Comparison of ENCODE assay signal across 12 cellular contexts in the genomic region with DNA sequence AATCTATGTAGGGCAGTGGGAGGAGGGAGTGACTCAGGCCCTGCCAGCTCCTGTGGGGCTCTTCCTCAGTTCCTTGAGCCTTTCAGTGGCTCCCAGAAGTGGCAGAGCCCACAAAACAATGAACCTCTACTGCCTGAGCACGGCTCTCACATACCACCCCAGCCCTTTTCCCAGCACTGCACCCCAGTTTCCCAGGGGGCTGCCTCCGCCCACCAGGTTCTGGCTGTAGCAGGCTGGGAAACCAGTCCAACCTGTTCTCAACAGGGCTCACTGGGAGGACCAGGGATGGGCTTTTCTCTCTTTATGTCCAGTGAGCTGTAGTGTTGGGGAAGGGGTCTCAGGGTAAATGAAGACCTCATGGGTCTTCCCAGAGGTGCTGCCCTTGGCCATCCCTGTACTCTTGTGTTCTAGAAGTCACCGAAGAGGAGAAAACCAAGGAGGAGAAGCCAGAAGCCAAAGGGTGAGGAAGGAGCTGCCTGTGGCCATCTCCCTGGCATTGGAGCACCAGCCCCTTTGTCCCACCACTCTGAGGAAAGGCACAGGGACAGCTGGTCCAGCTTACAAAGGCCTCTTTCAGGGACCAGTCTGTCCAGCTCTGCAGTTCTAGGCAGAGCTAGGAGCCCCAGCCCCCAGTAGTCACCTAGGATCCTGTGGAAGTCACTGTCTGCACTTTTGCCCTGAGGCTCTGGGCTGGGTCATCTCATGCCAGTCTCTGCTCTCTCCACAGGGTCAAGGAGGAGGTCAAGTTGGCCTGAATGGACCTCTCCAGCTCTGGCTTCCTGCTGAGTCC. TPM values are rescaled to one million over a fixed set of nuclear protein-coding genes. Genes with fewer than 3 reads are reported as not detected.
DNase-seq lines count a peak whose midpoint lies in the region; ATAC-seq and TF ChIP-seq lines count a peak whose summit lies in the region.
"Had no signal": no experiment of that assay in that cellular context is flagged by ENCODE, and none has a peak within 500 bp of the region (broad histone marks: within the 10 kb centered on the region; RNA-seq: fewer than 3 reads in every experiment).

No MANE protein-coding gene starts in this region.

- peaks cover 35% of the 10 kb centered on the region for H3K79me2 ChIP-seq in neural progenitor cell (ENCODE audit: low read depth)

- no peaks in the 10 kb centered on the region for H3K27me3 Mint-ChIP-seq in CD4-positive, alpha-beta T cell
- peaks cover 31% of the 10 kb centered on the region for H3K27me3 Mint-ChIP-seq in neural progenitor cell (ENCODE audit: insufficient read depth, low read depth)

- CTCF ChIA-PET in CD4-positive, alpha-beta T cell (lab: Charles Lee), result interaction anchor here (1.6 to 2.0 kb wide), 3 partner anchors 40 to 92 kb away, joined by 5 to 6 read pairs (median 5); no protein-coding TSS in a partner anchor

- H3K27ac Mint-ChIP-seq in CD4-positive, alpha-beta T cell, result peak overlapping the region; percentile 59
- H3K27ac Mint-ChIP-seq in neural progenitor cell, result peak overlapping the region; percentile 18

- no peak overlapping the region for H3K4me2 ChIP-seq in neural progenitor cell

- no peak overlapping the region for H3K27ac ChIP-seq in CD4-positive, alpha-beta T cell (ENCODE audit: low read depth, low read length)
- H3K27ac ChIP-seq in caudate nucleus (ENCODE audit: low read depth, low read length) (peak overlapping the region; percentile 79), neural progenitor cell (peak overlapping the region; percentile 77), body of pancreas (no peak overlapping the region), spleen (peak overlapping the region in 4 of 8 donors; percentile 4 to 91 (median 22))
- H3K27ac ChIP-seq: ovary had no signal

- no peak for TF ChIP-seq POLR2A in body of pancreas (IDR thresholded peaks at IDR 0.05)
- TF ChIP-seq POLR2A in spleen (IDR thresholded peaks at IDR 0.05), result no peak

- H2AFZ ChIP-seq in neural progenitor cell (replicated peaks), result no peak overlapping the region

- POLR2A ChIA-PET in CD4-positive, alpha-beta T cell (lab: Charles Lee), result interaction anchor here (0.6 to 2.4 kb wide), 7 partner anchors 10 to 92 kb away, joined by 3 to 17 read pairs (median 5); a partner anchor contains a TSS

- WGBS in body of pancreas, 2 donors, result 83 to 100% methylated on average over 1 to 3 of the region's 3 CpGs
- 70 to 90% (median 86%) methylated on average over 1 to 3 of the region's 3 CpGs for WGBS in spleen, 5 donors

- H3K4me1 Mint-ChIP-seq in CD4-positive, alpha-beta T cell (ENCODE audit: low read depth), result peaks cover 41% of the 10 kb centered on the region
- peaks cover 31% of the 10 kb centered on the region for H3K4me1 Mint-ChIP-seq in neural progenitor cell

- H3K4me1 ChIP-seq in neural progenitor cell (peaks cover 24% of the 10 kb centered on the region), body of pancreas (peaks cover 14% of the 10 kb centered on the region), spleen (peaks cover 25 to 53% (median 38%) of the 10 kb centered on the region in 6 donors)

- H3K4me3 Mint-ChIP-seq in CD4-positive, alpha-beta T cell, result peak overlapping the region; percentile 54
- peak overlapping the region; percentile 52 for H3K4me3 Mint-ChIP-seq in neural progenitor cell

- H4K20me1 ChIP-seq in neural progenitor cell (ENCODE audit: low read depth), result peaks cover 64% of the 10 kb centered on the region

- peaks cover 67% of the 10 kb centered on the region for H3F3A ChIP-seq in neural progenitor cell (ENCODE audit: low read depth)

- H3K36me3 ChIP-seq in neural progenitor cell, result peaks cover 6% of the 10 kb centered on the region
- peaks cover 5 to 20% of the 10 kb centered on the region in 2 donors for H3K36me3 ChIP-seq in body of pancreas (replicated peaks in 1 of 2; ENCODE audit: insufficient read depth in 1 of 2, low read depth in 2 of 2)
- peaks cover 3 to 71% (median 55%) of the 10 kb centered on the region in 6 donors for H3K36me3 ChIP-seq in spleen
- H3K36me3 ChIP-seq: ovary had no signal

- H3K27me3 ChIP-seq in CD4-positive, alpha-beta T cell (ENCODE audit: control insufficient read depth, insufficient read depth, low read length), result no peaks in the 10 kb centered on the region
- H3K27me3 ChIP-seq in neural progenitor cell, result peaks cover 7% of the 10 kb centered on the region
- no peaks in the 10 kb centered on the region for H3K27me3 ChIP-seq in body of pancreas
- peaks cover 0 to 4% (median 0%) of the 10 kb centered on the region in 7 donors for H3K27me3 ChIP-seq in spleen (replicated peaks in 1 of 7)
- H3K27me3 ChIP-seq: ovary had no signal

- no peak overlapping the region for H3K9ac ChIP-seq in neural progenitor cell

- no peak for TF ChIP-seq CTCF in CD4-positive, alpha-beta T cell (IDR thresholded peaks at IDR 0.05)
- TF ChIP-seq CTCF in neural progenitor cell (IDR thresholded peaks at IDR 0.05) (no peak), body of pancreas (IDR thresholded peaks at IDR 0.05) (no peak), spleen (IDR thresholded peaks at IDR 0.05 in 8 of 11, conservative IDR thresholded peaks at IDR 0.05 in 3 of 11) (no peak)

- peaks cover 73% of the 10 kb centered on the region for H3K36me3 Mint-ChIP-seq in CD4-positive, alpha-beta T cell (ENCODE audit: low read depth)
- peaks cover 42% of the 10 kb centered on the region for H3K36me3 Mint-ChIP-seq in neural progenitor cell

- no peak for DNase-seq in CD4-positive, alpha-beta T cell
- DNase-seq in HPDE6-E6E7 (ENCODE audit: extremely low spot score) (peak; percentile 52), caudate nucleus (lab: John Stamatoyannopoulos, UW) (peak in 27 of 61 donors; percentile 10 to 68 (median 38)), neural progenitor cell (ENCODE audit: low spot score) (no peak), body of pancreas (no peak), KG1 (lab: John Stamatoyannopoulos, UW) (no peak), spleen (no peak), ACHN (no peak)
- DNase-seq: EL, NCI-H226, ovary, T-helper 2 cell had no signal

- H3K9me3 ChIP-seq in CD4-positive, alpha-beta T cell (ENCODE audit: control insufficient read depth, low read length), result no peaks in the 10 kb centered on the region
- no peaks in the 10 kb centered on the region for H3K9me3 ChIP-seq in neural progenitor cell (ENCODE audit: low read depth)
- H3K9me3 ChIP-seq in body of pancreas, result no peaks in the 10 kb centered on the region
- H3K9me3 ChIP-seq in spleen, result no peaks in the 10 kb centered on the region
- H3K9me3 ChIP-seq: ovary had no signal

- intact Hi-C loops in CD4-positive, alpha-beta T cell (cut with DNase I, micrococcal nuclease), result loop anchor here in 1 of 2 experiments (5.0 kb wide), 1 partner anchor 70 kb away; no protein-coding TSS in a partner anchor
- intact Hi-C loops in body of pancreas (cut with DNase I) (no loop called here), spleen (cut with DNase I; ENCODE audit: low total_unique reads) (no loop called here)

- H3K4me3 ChIP-seq in neural progenitor cell (no peak overlapping the region), body of pancreas (no peak overlapping the region), spleen (no peak overlapping the region)
- H3K4me3 ChIP-seq: ovary had no signal

- H3K9me3 Mint-ChIP-seq in CD4-positive, alpha-beta T cell, result no peaks in the 10 kb centered on the region
- no peaks in the 10 kb centered on the region for H3K9me3 Mint-ChIP-seq in neural progenitor cell

- no peak for ATAC-seq in CD4-positive, alpha-beta T cell (ENCODE audit: poor library complexity)
- ATAC-seq in body of pancreas, result no peak

- in situ Hi-C loops in ACHN (cut with HindIII; ENCODE audit: low pct_ligation_motif_present, low pct_unique_long_range_greater_than_20kb, low sequenced_read_pairs), result no loop called here

RNA-seq across cellular contexts. Expression of a gene that starts 3.5 kb away (rescaled TPM):
- 10 to 100 TPM; 23.4 to 23.6 TPM for total RNA-seq in CD4-positive, alpha-beta T cell
- 258 and 542 TPM in 2 replicates for total RNA-seq in neural progenitor cell (ENCODE audit: low replicate concordance)
- 10 to 100 TPM; 12.9 to 34.5 TPM for total RNA-seq in body of pancreas
- total RNA-seq in spleen, result 10 to 100 TPM; 25.7 to 73.8 (median 60.0) TPM
- polyA plus RNA-seq in spleen, result 100 to 1,000 TPM in 1 of 3 donors, 10 to 100 TPM in 2; 73.5 to 120 (median 88.8) TPM

RNA-seq across cellular contexts. Expression of a gene that starts 29.8 kb away (rescaled TPM):
- 10 to 100 TPM; 38.0 to 38.6 TPM for total RNA-seq in CD4-positive, alpha-beta T cell
- 3.8 and 7.6 TPM in 2 replicates for total RNA-seq in neural progenitor cell (ENCODE audit: low replicate concordance)
- total RNA-seq in body of pancreas, result 10 to 100 TPM in 1 of 2 donors, 1 to 10 TPM in 1; 3.6 to 15.6 TPM
- 10 to 100 TPM; 10.5 to 23.5 (median 13.8) TPM for total RNA-seq in spleen
- 10 to 100 TPM; 10.8 to 27.6 (median 26.5) TPM for polyA plus RNA-seq in spleen

RNA-seq across cellular contexts. Expression of a gene that starts 29.9 kb away (rescaled TPM):
- under 1 TPM in 1 of 2 experiments, not detected in 1; 0.98 TPM for total RNA-seq in CD4-positive, alpha-beta T cell
- total RNA-seq in neural progenitor cell (ENCODE audit: low replicate concordance) (not detected in 2 replicates), body of pancreas (10 to 100 TPM in 1 of 2 donors, 1 to 10 TPM in 1; 1.8 to 12.2 TPM), spleen (1 to 10 TPM in 6 of 7 donors, under 1 TPM in 1; 0.60 to 6.6 (median 3.9) TPM)
- 1 to 10 TPM in 1 of 3 donors, under 1 TPM in 2; 0.15 to 2.9 (median 0.27) TPM for polyA plus RNA-seq in spleen

RNA-seq across cellular contexts. Expression of a gene that starts 40.6 kb away (rescaled TPM):
- 10 to 100 TPM; 56.9 to 61.0 TPM for total RNA-seq in CD4-positive, alpha-beta T cell
- total RNA-seq in neural progenitor cell (ENCODE audit: low replicate concordance), result 129 and 145 TPM in 2 replicates
- 10 to 100 TPM; 32.7 to 50.4 TPM for total RNA-seq in body of pancreas
- 100 to 1,000 TPM in 4 of 7 donors, 10 to 100 TPM in 3; 83.0 to 116 (median 103) TPM for total RNA-seq in spleen
- 100 to 1,000 TPM in 1 of 3 donors, 10 to 100 TPM in 2; 91.0 to 108 (median 92.6) TPM for polyA plus RNA-seq in spleen

Comparison
In these comparisons a context has a peak if more than half of its experiments do, and no peak if none do; other contexts are left out.
1. H3K27ac ChIP-seq: peak in caudate nucleus (single experiment) and neural progenitor cell (single experiment); none in CD4-positive, alpha-beta T cell (single experiment) and body of pancreas (0 of 4).